8 cellular contexts compared by ENCODE assay signal in genomic region chr1:21289700-21290545, GRCh38. TPM values are rescaled to one million over a fixed set of nuclear protein-coding genes. Genes with fewer than 3 reads are reported as not detected.
DNase-seq lines count a peak whose midpoint lies in the region; FAIRE-seq and TF ChIP-seq lines count a peak whose summit lies in the region.

TSS of gene ECE1 (minus strand) at chr1:21290463. CDS start at chr1:21290414, 49 bp downstream.

- FAIRE-seq in urothelium cell line (lab: Jason Lieb, UNC), result no peak

- no peak for TF ChIP-seq RAD21 in neural cell (conservative IDR thresholded peaks at IDR 0.05)

- no peaks in the 10 kb centered on the region for H3K9me3 ChIP-seq in neural cell (ENCODE audit: low read length)

- peaks cover 13% of the 10 kb centered on the region for H3K27me3 ChIP-seq in neural cell (ENCODE audit: insufficient read depth, low read depth, low read length)

- H3K4me3 ChIP-seq in fibroblast of mammary gland (ENCODE audit: control insufficient read depth, low read depth, low read length) (peak within 1 kb of the TSS; percentile 66), neural cell (ENCODE audit: low read length) (peak within 1 kb of the TSS; percentile 67)

- H3K9me2 ChIP-seq in neural cell (ENCODE audit: insufficient read depth, low read length), result no peaks in the 10 kb centered on the region

- no peak within 1 kb of the TSS for H3K27ac ChIP-seq in neural cell (ENCODE audit: low read length)

- no peak for TF ChIP-seq EP300 in neural cell (conservative IDR thresholded peaks at IDR 0.05; ENCODE audit: poor library complexity, severe bottlenecking)

- no peaks in the 10 kb centered on the region for H3K79me2 ChIP-seq in neural cell (replicated peaks; ENCODE audit: insufficient read depth, low read length)

- TF ChIP-seq CTCF in fibroblast of mammary gland (conservative IDR thresholded peaks at IDR 0.05; ENCODE audit: control insufficient read depth, insufficient read depth, low read depth, low read length) (no peak), neural cell (IDR thresholded peaks at IDR 0.05; ENCODE audit: poor library complexity, severe bottlenecking) (no peak)

- no peaks in the 10 kb centered on the region for H3K36me3 ChIP-seq in neural cell (ENCODE audit: insufficient read depth, low read length)

- DNase-seq in GM03348 (ENCODE audit: low spot score) (peak; percentile 90), NCI-H2171 treated with DMSO at 0.1 percent for 48 hours (lab: John Stamatoyannopoulos, UW) (peak; percentile 51), activated T-helper 1 cell treated with Interleukin-2 at 50 U/mL for 16 hours (ENCODE audit: low read depth) (peak; percentile 50), fibroblast of mammary gland (ENCODE audit: low read depth) (no peak), urothelium cell line (ENCODE audit: low spot score) (peak; percentile 83), AML-193 (lab: John Stamatoyannopoulos, UW) (no peak), cortex of kidney (lab: John Stamatoyannopoulos, UW) (no peak)

- no peak within 1 kb of the TSS for H2AFZ ChIP-seq in neural cell (ENCODE audit: low read depth, low read length)

- H3K4me2 ChIP-seq in neural cell (ENCODE audit: low read length), result no peak within 1 kb of the TSS

- H4K20me1 ChIP-seq in neural cell (ENCODE audit: insufficient read depth), result no peaks in the 10 kb centered on the region

- no peaks in the 10 kb centered on the region for H3F3A ChIP-seq in neural cell (ENCODE audit: insufficient read depth, low read length, poor library complexity, severe bottlenecking)

- peak within 1 kb of the TSS; percentile 61 for H3K9ac ChIP-seq in neural cell (ENCODE audit: low read length)

TF ChIP-seq in neural cell, 6 proteins besides CTCF, POLR2A, EP300 and RAD21:
- no peak for TF ChIP-seq TAF1 (IDR thresholded peaks at IDR 0.05; ENCODE audit: low read depth)
- no peak for TF ChIP-seq MXI1 (conservative IDR thresholded peaks at IDR 0.05; ENCODE audit: poor library complexity, severe bottlenecking)
- TF ChIP-seq SMC3 (conservative IDR thresholded peaks at IDR 0.05; ENCODE audit: poor library complexity), result no peak
- TF ChIP-seq EZH2 (IDR thresholded peaks at IDR 0.05; ENCODE audit: borderline replicate concordance, insufficient read depth, low read length, poor library complexity, severe bottlenecking), result no peak
- peak; percentile 59 for TF ChIP-seq POLR2AphosphoS5 (IDR thresholded peaks at IDR 0.05)

RNA-seq across cellular contexts. Expression of gene ECE1, which starts in this region (rescaled TPM):
- 7.8 and 10.1 TPM in 2 replicates for polyA plus RNA-seq in neural cell
- 13.9 and 15.5 TPM in 2 replicates for polyA minus RNA-seq in neural cell

Comparison
In these comparisons a context has a peak if more than half of its experiments do, and no peak if none do; other contexts are left out.
1. DNase-seq: peak in GM03348 (single experiment), NCI-H2171 treated with DMSO at 0.1 percent for 48 hours (single experiment), activated T-helper 1 cell treated with Interleukin-2 at 50 U/mL for 16 hours (single experiment) and urothelium cell line (single experiment); none in fibroblast of mammary gland (single experiment), AML-193 (0 of 2) and cortex of kidney (single experiment).